In genomic region chr7:28277364-28277763, GRCh38 we compare ENCODE assay signal across 9 cellular contexts.
"Had no signal": no experiment of that assay in that cellular context is flagged by ENCODE, and none has a peak within 500 bp of the region (broad histone marks: within the 10 kb centered on the region; RNA-seq: fewer than 3 reads in every experiment).

No MANE protein-coding gene starts in this region.

- H2AFZ ChIP-seq: GM23338 had no signal

- H3K27ac Mint-ChIP-seq: GM23338, H9, HFFc6, IgD-negative memory B cell had no signal

- H3K4me3 ChIP-seq: GM23338 had no signal

- H3K9me3 Mint-ChIP-seq: HFFc6 had no signal

- ATAC-seq: GM23338, HepG2 had no signal

- DNase-seq: H9, HCEC 1CT, HFFc6 had no signal

- H3K4me3 Mint-ChIP-seq: GM23338, H9, HFFc6, IgD-negative memory B cell had no signal

- H3K27ac ChIP-seq: HL-60 had no signal

- FAIRE-seq: H1, H54, HepG2 had no signal

- H3K4me2 ChIP-seq: GM23338 had no signal
